In the genomic region with DNA sequence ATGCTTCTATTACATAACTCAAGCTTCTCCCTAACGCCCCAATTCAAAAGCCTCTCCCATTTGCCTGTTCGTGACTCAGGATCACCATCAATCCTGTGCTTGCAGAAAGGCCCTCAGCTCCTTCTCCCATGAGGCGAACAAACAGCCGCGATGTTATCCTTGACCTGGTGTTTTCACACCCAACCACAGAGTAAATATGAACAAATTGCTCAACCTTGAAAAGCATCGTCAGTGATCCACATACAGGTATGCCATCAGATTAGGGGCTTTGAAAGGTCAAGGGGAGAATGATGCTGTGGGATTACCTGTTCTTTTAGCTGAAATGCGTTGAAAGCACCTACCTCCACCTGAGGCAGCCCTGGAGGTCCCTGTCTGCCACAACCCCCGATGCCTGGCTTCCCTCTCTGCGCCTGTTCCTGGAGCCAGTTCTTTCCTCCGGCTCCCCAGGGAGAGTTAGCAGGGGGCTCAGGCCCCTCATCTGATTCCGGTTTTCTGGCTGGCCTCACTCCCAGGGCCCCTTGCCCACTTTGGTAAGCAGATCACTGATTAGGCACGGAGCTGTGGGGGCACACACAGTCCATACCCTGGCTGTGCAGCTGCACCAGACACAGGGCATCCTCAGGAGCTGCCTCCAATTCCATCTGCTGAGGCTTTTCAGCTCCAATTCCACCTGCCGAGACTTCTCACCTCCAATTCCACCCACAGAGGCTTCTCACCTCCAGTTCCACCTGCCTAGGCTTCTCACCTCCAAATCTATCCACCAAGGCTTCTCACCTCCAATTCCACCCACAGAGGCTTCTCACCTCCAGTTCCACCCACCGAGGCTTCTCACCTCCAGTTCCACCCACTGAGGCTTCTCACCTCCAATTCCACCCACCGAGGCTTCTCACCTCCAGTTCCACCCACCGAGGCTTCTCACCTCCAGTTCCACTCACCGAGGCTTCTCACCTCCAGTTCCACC, we compare ENCODE assay signal across 12 cellular contexts. TPM values are rescaled to one million over a fixed set of nuclear protein-coding genes. Genes with fewer than 3 reads are reported as not detected.
DNase-seq lines count a peak whose midpoint lies in the region; ATAC-seq and TF ChIP-seq lines count a peak whose summit lies in the region.
"Had no signal": no experiment of that assay in that cellular context is flagged by ENCODE, and none has a peak within 500 bp of the region (broad histone marks: within the 10 kb centered on the region; RNA-seq: fewer than 3 reads in every experiment).

No MANE protein-coding gene starts in this region.

- H3K27ac Mint-ChIP-seq in type B pancreatic cell: no peak overlapping the region
- no peak overlapping the region for H3K27ac Mint-ChIP-seq in glutamatergic neuron (ENCODE audit: unreplicated experiment)
- H3K27ac Mint-ChIP-seq: activated T-helper 2 cell treated with anti-CD3 and anti-CD28 coated beads, Interferon-gamma antibody, Interleukin-2, Interleukin-4, amounts not matched to agents 10 μg/mL and 5 μg/mL and 100 μg/mL, durations not matched to agents 14 hours and 24 hours and 36 hours; IgD-negative memory B cell had no signal

- H3K36me3 Mint-ChIP-seq in type B pancreatic cell (no peaks in the 10 kb centered on the region), glutamatergic neuron (ENCODE audit: unreplicated experiment) (peaks cover 7% of the 10 kb centered on the region)

- H3K27me3 ChIP-seq in PC-9 (ENCODE audit: insufficient read depth, low read depth): peaks cover 16% of the 10 kb centered on the region

- POLR2A ChIA-PET in PC-9 (lab: Charles Lee; ENCODE audit: unreplicated experiment): interaction anchor here (0.8 kb wide), 1 partner anchor 401 kb away, joined by 3 read pairs; no protein-coding TSS in a partner anchor

- H4K20me1 ChIP-seq in PC-9 (ENCODE audit: insufficient read depth): 0 out of 2 replicates have a peak, but pooled peaks cover 4% of the 10 kb centered on the region

- H3K9me2 ChIP-seq in PC-9 (ENCODE audit: insufficient read depth): no peaks in the 10 kb centered on the region; the same call in 1 of the 2 replicates

- peaks cover 26% of the 10 kb centered on the region for H3F3A ChIP-seq in PC-9 (ENCODE audit: insufficient read depth, low read depth)

- peaks cover 19% of the 10 kb centered on the region for H3K27me3 Mint-ChIP-seq in type B pancreatic cell
- H3K27me3 Mint-ChIP-seq in glutamatergic neuron (ENCODE audit: unreplicated experiment): no peaks in the 10 kb centered on the region

- H3K79me2 ChIP-seq in PC-9 (ENCODE audit: low read depth): no peaks in the 10 kb centered on the region

- CTCF ChIA-PET in PC-9 (lab: Charles Lee): no interaction called here

- no peak overlapping the region; the same call in 1 of the 2 replicates for H3K4me3 ChIP-seq in PC-9
- H3K4me3 ChIP-seq: cardiac muscle cell had no signal

- H3K4me1 Mint-ChIP-seq in type B pancreatic cell (ENCODE audit: unreplicated experiment): peaks cover 4% of the 10 kb centered on the region
- H3K4me1 Mint-ChIP-seq in glutamatergic neuron (ENCODE audit: low read depth, unreplicated experiment): no peaks in the 10 kb centered on the region

- no peaks in the 10 kb centered on the region for H3K9me3 ChIP-seq in PC-9 (ENCODE audit: insufficient read depth, low read depth)

- intact Hi-C loops in PC-9 (cut with micrococcal nuclease; ENCODE audit: unreplicated experiment) (loop anchor here (1.0 kb wide), 2 partner anchors 27 to 60 kb away; no protein-coding TSS in a partner anchor), left colon (cut with DNase I, micrococcal nuclease) (no loop called here)

- H3K4me3 Mint-ChIP-seq in type B pancreatic cell (no peak overlapping the region), glutamatergic neuron (ENCODE audit: unreplicated experiment) (no peak overlapping the region)
- H3K4me3 Mint-ChIP-seq: IgD-negative memory B cell had no signal

- H3K36me3 ChIP-seq in PC-9 (ENCODE audit: low read depth): no peaks in the 10 kb centered on the region
- H3K36me3 ChIP-seq: cardiac muscle cell had no signal

- no peak overlapping the region for H2AFZ ChIP-seq in PC-9

- no peak overlapping the region for H3K27ac ChIP-seq in PC-9
- H3K27ac ChIP-seq: cardiac muscle cell had no signal

- no peak for TF ChIP-seq CTCF in PC-9 (conservative IDR thresholded peaks at IDR 0.05)
- no peak for TF ChIP-seq CTCF in type B pancreatic cell (conservative IDR thresholded peaks at IDR 0.05)
- no peak for TF ChIP-seq CTCF in glutamatergic neuron (IDR thresholded peaks at IDR 0.05; ENCODE audit: partially characterized antibody, unreplicated experiment)

- peak; percentile 33 for DNase-seq in activated effector memory CD4-positive, alpha-beta T cell treated with anti-CD3 and anti-CD28 coated beads, Interleukin-2, amount 50 U/mL, for 16 hours
- no peak for DNase-seq in activated effector memory CD4-positive, alpha-beta T cell treated with Interleukin-2 at 50 U/mL for 16 hours
- DNase-seq in PC-9: peak; percentile 65 to 99
- DNase-seq in left colon: no peak
- peak; percentile 48 for DNase-seq in type B pancreatic cell (ENCODE audit: extremely low spot score, unreplicated experiment)
- DNase-seq in glutamatergic neuron: no peak
- DNase-seq in stimulated activated CD4-positive, alpha-beta T cell treated with anti-CD3 and anti-CD28 coated beads, Interleukin-2, amount 100 ng/mL, for 48 hours: no peak

- H3K4me1 ChIP-seq in PC-9 (replicated peaks; ENCODE audit: insufficient read depth): peaks cover 26% of the 10 kb centered on the region

- H3K4me2 ChIP-seq in PC-9: peak overlapping the region; percentile 59

- H3K9me3 Mint-ChIP-seq in type B pancreatic cell (no peaks in the 10 kb centered on the region), glutamatergic neuron (ENCODE audit: unreplicated experiment) (peaks cover 1% of the 10 kb centered on the region)
- H3K9me3 Mint-ChIP-seq: activated T-helper 2 cell treated with anti-CD3 and anti-CD28 coated beads, Interferon-gamma antibody, Interleukin-2, Interleukin-4, amounts not matched to agents 10 μg/mL and 5 μg/mL and 100 μg/mL, durations not matched to agents 14 hours and 24 hours and 36 hours had no signal

- ATAC-seq in left colon (peak; percentile 38), HG03039 (IDR thresholded peaks at IDR 0.05; ENCODE audit: unreplicated experiment) (no peak)
- ATAC-seq: Right ventricle myocardium inferior had no signal

- no TSS peak for BruUV-seq in PC-9 (replicated peaks; lab: Mats Ljungman, UMichigan)

RNA-seq across cellular contexts. Expression of gene ODC1, which starts 39.3 kb away (rescaled TPM):
- 39.9 and 40.5 TPM in 2 replicates for total RNA-seq in PC-9 (2021)
- 10 to 100 TPM; 41.5 to 44.6 TPM for total RNA-seq in left colon
- 60.7 and 135 TPM in 2 replicates for total RNA-seq in type B pancreatic cell (ENCODE audit: low replicate concordance)
- 88.0 TPM for total RNA-seq in glutamatergic neuron (ENCODE audit: unreplicated experiment)

Comparison
In these comparisons a context has a peak if more than half of its experiments do, and no peak if none do; other contexts are left out.
1. DNase-seq: peak in activated effector memory CD4-positive, alpha-beta T cell treated with anti-CD3 and anti-CD28 coated beads, Interleukin-2, amount 50 U/mL, for 16 hours (single experiment), PC-9 (2 of 2) and type B pancreatic cell (single experiment); none in activated effector memory CD4-positive, alpha-beta T cell treated with Interleukin-2 at 50 U/mL for 16 hours (single experiment), left colon (0 of 2), glutamatergic neuron (single experiment) and stimulated activated CD4-positive, alpha-beta T cell treated with anti-CD3 and anti-CD28 coated beads, Interleukin-2, amount 100 ng/mL, for 48 hours (0 of 2).